In genomic region chr19:15379996-15380647, GRCh38 we compare ENCODE assay signal across 8 cellular contexts. TPM values are rescaled to one million over a fixed set of nuclear protein-coding genes. Genes with fewer than 3 reads are reported as not detected.
DNase-seq lines count a peak whose midpoint lies in the region; ATAC-seq and TF ChIP-seq lines count a peak whose summit lies in the region.

No MANE protein-coding gene starts in this region.

- H3K79me2 ChIP-seq in GM23338 (replicated peaks; ENCODE audit: insufficient read depth), result peaks cover 42% of the 10 kb centered on the region

- in situ Hi-C loops in KBM-7 (cut with MboI; ENCODE audit: low pct_unique_long_range_greater_than_20kb, low sequenced_read_pairs), result no loop called here

- H2AFZ ChIP-seq in GM23338, result peak overlapping the region; percentile 14; the same call in 1 of the 2 replicates

- peak overlapping the region; percentile 95 for H3K27ac ChIP-seq in GM23338 (ENCODE audit: low read depth)

- peak overlapping the region; percentile 99 for H3K4me3 ChIP-seq in GM23338

- no peaks in the 10 kb centered on the region for H3K27me3 ChIP-seq in GM23338 (ENCODE audit: insufficient read depth)

- H3K36me3 Mint-ChIP-seq in activated naive CD4-positive, alpha-beta T cell treated with anti-CD3 and anti-CD28 coated beads, Interleukin-2, amount 10 ng/mL, durations not matched to agents 7 days and 5 days, result peaks cover 13% of the 10 kb centered on the region
- H3K36me3 Mint-ChIP-seq in GM23338 (ENCODE audit: low read depth), result peaks cover 12% of the 10 kb centered on the region
- peaks cover 12% of the 10 kb centered on the region for H3K36me3 Mint-ChIP-seq in T-helper 2 cell treated with Interferon-gamma antibody and Interleukin-4, amounts not matched to agents 5 μg/mL and 100 μg/mL, for 36 hours (ENCODE audit: low read depth)
- H3K36me3 Mint-ChIP-seq in nephron progenitor cell (ENCODE audit: low read depth), result peaks cover 23% of the 10 kb centered on the region

- H3K36me3 ChIP-seq in GM23338 (ENCODE audit: insufficient read depth), result no peaks in the 10 kb centered on the region

- H3K27ac Mint-ChIP-seq in activated naive CD4-positive, alpha-beta T cell treated with anti-CD3 and anti-CD28 coated beads, Interleukin-2, amount 10 ng/mL, durations not matched to agents 7 days and 5 days, result peak overlapping the region; percentile 99
- H3K27ac Mint-ChIP-seq in GM23338 (peak overlapping the region; percentile 92), nephron progenitor cell (peak overlapping the region; percentile 59)
- peak overlapping the region; percentile 99 for H3K27ac Mint-ChIP-seq in T-helper 2 cell treated with Interferon-gamma antibody and Interleukin-4, amounts not matched to agents 5 μg/mL and 100 μg/mL, for 36 hours

- H3K4me2 ChIP-seq in GM23338, result peak overlapping the region; percentile 91

- no peaks in the 10 kb centered on the region for H3K27me3 Mint-ChIP-seq in activated naive CD4-positive, alpha-beta T cell treated with anti-CD3 and anti-CD28 coated beads, Interleukin-2, amount 10 ng/mL, durations not matched to agents 7 days and 5 days
- H3K27me3 Mint-ChIP-seq in GM23338 (ENCODE audit: insufficient read depth, low read depth, poor library complexity) (peaks cover 14% of the 10 kb centered on the region), nephron progenitor cell (ENCODE audit: low read depth, poor library complexity) (peaks cover 3% of the 10 kb centered on the region)
- H3K27me3 Mint-ChIP-seq in T-helper 2 cell treated with Interferon-gamma antibody and Interleukin-4, amounts not matched to agents 5 μg/mL and 100 μg/mL, for 36 hours (ENCODE audit: low read depth), result no peaks in the 10 kb centered on the region

- H4K20me1 ChIP-seq in GM23338 (replicated peaks; ENCODE audit: insufficient read depth), result peaks cover 31% of the 10 kb centered on the region

- no peak for DNase-seq in activated naive CD4-positive, alpha-beta T cell treated with anti-CD3 and anti-CD28 coated beads, Interleukin-2, amount 10 ng/mL, durations not matched to agents 7 days and 5 days
- no peak for DNase-seq in activated naive CD4-positive, alpha-beta T cell treated with anti-CD3 and anti-CD28 coated beads, Interleukin-2, amount 50 U/mL, for 16 hours
- DNase-seq in GM23338 (ENCODE audit: low spot score) (peak; percentile 84), KBM-7 (peak; percentile 81), fibroblast of gingiva (ENCODE audit: low read depth) (peak; percentile 57), nephron progenitor cell (no peak), GF-D8 (lab: John Stamatoyannopoulos, UW) (no peak)
- DNase-seq in T-helper 2 cell treated with Interferon-gamma antibody and Interleukin-4, amounts not matched to agents 5 μg/mL and 100 μg/mL, for 36 hours (ENCODE audit: low spot score), result no peak

- peak overlapping the region; percentile 91 for H3K4me3 Mint-ChIP-seq in activated naive CD4-positive, alpha-beta T cell treated with anti-CD3 and anti-CD28 coated beads, Interleukin-2, amount 10 ng/mL, durations not matched to agents 7 days and 5 days
- H3K4me3 Mint-ChIP-seq in GM23338 (peak overlapping the region; percentile 96), nephron progenitor cell (peak overlapping the region; percentile 89)
- H3K4me3 Mint-ChIP-seq in T-helper 2 cell treated with Interferon-gamma antibody and Interleukin-4, amounts not matched to agents 5 μg/mL and 100 μg/mL, for 36 hours, result peak overlapping the region; percentile 97

- CTCF ChIA-PET in activated naive CD4-positive, alpha-beta T cell treated with anti-CD3 and anti-CD28 coated beads, Interleukin-2, amount 10 ng/mL, durations not matched to agents 7 days and 5 days (lab: Charles Lee), result interaction anchor here (1.1 to 3.0 kb wide), 3 partner anchors 12 to 175 kb away, joined by 3 to 17 read pairs (median 6); partner anchors contain the start of gene AKAP8L

- H3K9me2 ChIP-seq in GM23338 (ENCODE audit: insufficient read depth), result no peaks in the 10 kb centered on the region

- no peaks in the 10 kb centered on the region for H3K9me3 Mint-ChIP-seq in activated naive CD4-positive, alpha-beta T cell treated with anti-CD3 and anti-CD28 coated beads, Interleukin-2, amount 10 ng/mL, durations not matched to agents 7 days and 5 days
- H3K9me3 Mint-ChIP-seq in GM23338 (no peaks in the 10 kb centered on the region; the same call in 1 of the 3 replicates), nephron progenitor cell (no peaks in the 10 kb centered on the region)
- H3K9me3 Mint-ChIP-seq in T-helper 2 cell treated with Interferon-gamma antibody and Interleukin-4, amounts not matched to agents 5 μg/mL and 100 μg/mL, for 36 hours, result no peaks in the 10 kb centered on the region

- TF ChIP-seq CTCF in GM23338 (conservative IDR thresholded peaks at IDR 0.05; ENCODE audit: low read depth in 2 of 2), result no peak
- no peak for TF ChIP-seq CTCF in nephron progenitor cell (IDR thresholded peaks at IDR 0.05)

- peaks cover 25% of the 10 kb centered on the region for H3F3A ChIP-seq in GM23338 (replicated peaks; ENCODE audit: low read depth)

- peaks cover 16% of the 10 kb centered on the region for H3K4me1 ChIP-seq in GM23338 (ENCODE audit: insufficient read depth)

- ATAC-seq in GM23338, result peak; percentile 60

- peaks cover 37% of the 10 kb centered on the region for H3K4me1 Mint-ChIP-seq in activated naive CD4-positive, alpha-beta T cell treated with anti-CD3 and anti-CD28 coated beads, Interleukin-2, amount 10 ng/mL, durations not matched to agents 7 days and 5 days
- H3K4me1 Mint-ChIP-seq in GM23338 (peaks cover 29% of the 10 kb centered on the region), nephron progenitor cell (peaks cover 42% of the 10 kb centered on the region)
- H3K4me1 Mint-ChIP-seq in T-helper 2 cell treated with Interferon-gamma antibody and Interleukin-4, amounts not matched to agents 5 μg/mL and 100 μg/mL, for 36 hours (ENCODE audit: low read depth), result peaks cover 26% of the 10 kb centered on the region

TF ChIP-seq in GM23338, 12 proteins besides CTCF, POLR2A, EP300 and RAD21:
- TF ChIP-seq REST (IDR thresholded peaks at IDR 0.05; ENCODE audit: unreplicated experiment) (no peak), STAT1 (IDR thresholded peaks at IDR 0.05; ENCODE audit: unreplicated experiment) (no peak), POLR2AphosphoS5 (IDR thresholded peaks at IDR 0.05; ENCODE audit: low read depth) (peak; percentile 61; the same call in 1 of the 2 replicates), EZH2phosphoT487 (IDR thresholded peaks at IDR 0.05; ENCODE audit: unreplicated experiment) (no peak)

RNA-seq across cellular contexts. Expression of gene AKAP8, which starts 0.5 kb away (rescaled TPM):
- total RNA-seq in GM23338 (2014; rRNA removed; shearing (Covaris generic)), result 26.4 and 36.5 TPM in 2 replicates
- polyA plus RNA-seq in GM23338 (2016; fragmentation: Nextera tagmentation; extraction: Ambion mirVana), result 22.4 and 25.2 TPM in 2 replicates

RNA-seq across cellular contexts. Expression of gene AKAP8L, which starts 38.7 kb away (rescaled TPM):
- total RNA-seq in GM23338 (2014; rRNA removed; shearing (Covaris generic)), result 143 and 165 TPM in 2 replicates
- polyA plus RNA-seq in GM23338 (2016; fragmentation: Nextera tagmentation; extraction: Ambion mirVana), result 72.2 and 78.8 TPM in 2 replicates

RNA-seq across cellular contexts. Expression of gene BRD4, which starts 47.8 kb away (rescaled TPM):
- total RNA-seq in GM23338 (2014; rRNA removed; shearing (Covaris generic)), result 63.5 and 63.8 TPM in 2 replicates
- polyA plus RNA-seq in GM23338 (2016; fragmentation: Nextera tagmentation; extraction: Ambion mirVana), result 115 and 127 TPM in 2 replicates

Comparison
In these comparisons a context has a peak if more than half of its experiments do, and no peak if none do; other contexts are left out.
1. DNase-seq: peak in GM23338 (single experiment), KBM-7 (single experiment) and fibroblast of gingiva (single experiment); none in activated naive CD4-positive, alpha-beta T cell treated with anti-CD3 and anti-CD28 coated beads, Interleukin-2, amount 10 ng/mL, durations not matched to agents 7 days and 5 days (single experiment), activated naive CD4-positive, alpha-beta T cell treated with anti-CD3 and anti-CD28 coated beads, Interleukin-2, amount 50 U/mL, for 16 hours (single experiment), T-helper 2 cell treated with Interferon-gamma antibody and Interleukin-4, amounts not matched to agents 5 μg/mL and 100 μg/mL, for 36 hours (single experiment), nephron progenitor cell (single experiment) and GF-D8 (single experiment).
2. Peak in every context shown above with its lines, with median percentiles within 50 percentile points of each other: H3K27ac Mint-ChIP-seq and H3K4me3 Mint-ChIP-seq.